Comparison of ENCODE assay signal across 8 cellular contexts in the genomic region with DNA sequence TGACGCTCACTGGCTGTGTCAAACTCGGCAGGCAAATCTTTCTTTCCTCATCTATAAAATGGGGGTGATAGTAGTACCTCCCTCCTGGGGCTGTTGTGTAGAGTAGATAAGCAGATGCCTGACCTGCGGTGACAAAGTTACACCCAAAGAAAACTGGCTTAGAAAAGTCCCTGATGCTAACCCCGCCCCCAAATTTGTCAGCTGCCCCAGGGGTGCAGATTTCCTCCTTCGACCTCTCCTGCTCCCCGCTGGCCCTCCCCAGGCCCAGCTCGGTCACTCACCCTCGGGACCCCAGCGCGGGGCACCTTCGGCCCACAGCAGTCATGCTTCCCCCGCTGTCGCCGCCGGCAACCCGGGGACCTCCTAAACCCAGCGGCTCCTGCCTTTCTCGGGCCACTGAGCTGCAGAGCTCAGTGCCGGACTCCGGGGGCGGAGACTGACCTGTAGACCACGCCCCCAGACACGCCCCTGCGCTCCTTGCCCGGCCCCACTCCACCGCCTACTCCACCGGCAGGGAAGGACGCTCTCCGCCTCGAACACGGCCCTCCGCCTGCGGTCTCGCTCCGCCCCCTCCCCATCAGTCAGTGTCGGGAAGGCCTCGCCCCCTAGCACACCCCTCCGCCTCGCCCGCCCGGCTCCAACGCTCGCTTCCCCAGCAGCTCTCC. TPM values are rescaled to one million over a fixed set of nuclear protein-coding genes. Genes with fewer than 3 reads are reported as not detected.
DNase-seq lines count a peak whose midpoint lies in the region; ATAC-seq and TF ChIP-seq lines count a peak whose summit lies in the region.

No MANE protein-coding gene starts in this region.

- no peak overlapping the region for H2AFZ ChIP-seq in hepatocyte

- no peak for TF ChIP-seq CTCF in hepatocyte (IDR thresholded peaks at IDR 0.05; ENCODE audit: poor library complexity)

- peak; percentile 80 for DNase-seq in NCI-H1694 treated with DMSO at 0.1 percent for 48 hours (lab: John Stamatoyannopoulos, UW)
- peak; percentile 91 for DNase-seq in T-helper 22 cell (ENCODE audit: low read depth)
- peak; percentile 99 for DNase-seq in astrocyte of the hippocampus (ENCODE audit: low read depth, low spot score)
- peak; percentile 99 for DNase-seq in hepatocyte (ENCODE audit: low spot score)
- DNase-seq in aorta = peak; percentile 100

- no peaks in the 10 kb centered on the region for H3K9me2 ChIP-seq in hepatocyte (replicated peaks; ENCODE audit: insufficient read depth)

- ATAC-seq in GM18498 (IDR thresholded peaks at IDR 0.05; ENCODE audit: unreplicated experiment) = peak; percentile 91
- ATAC-seq in HG02938 (IDR thresholded peaks at IDR 0.05; ENCODE audit: unreplicated experiment) = peak; percentile 77
- ATAC-seq in aorta (ENCODE audit: low FRiP score) = peak; percentile 98

- no peak overlapping the region for H3K9ac ChIP-seq in rectal smooth muscle tissue (ENCODE audit: low read length)

- no peaks in the 10 kb centered on the region for H3K27me3 ChIP-seq in hepatocyte
- H3K27me3 ChIP-seq in rectal smooth muscle tissue (ENCODE audit: control insufficient read depth, insufficient read depth, low read length) = no peaks in the 10 kb centered on the region
- H3K27me3 ChIP-seq in aorta (ENCODE audit: control insufficient read depth in 1 of 2, insufficient read depth in 2 of 2, low read length in 1 of 2) = no peaks in the 10 kb centered on the region

- H3K9me3 ChIP-seq in hepatocyte (ENCODE audit: low read depth) (no peaks in the 10 kb centered on the region), aorta (ENCODE audit: control insufficient read depth, low read length) (no peaks in the 10 kb centered on the region)

- WGBS in hepatocyte (ENCODE audit: low lambda C conversion rate, missing lambda C conversion rate) = 6% methylated on average over 23 of the region's 43 CpGs
- WGBS in aorta, 2 donors = 3 to 4% methylated on average over 43 of the region's 43 CpGs

- H4K20me1 ChIP-seq in hepatocyte (ENCODE audit: insufficient read depth, poor library complexity, severe bottlenecking) = no peaks in the 10 kb centered on the region

- no peak overlapping the region for H3K4me3 ChIP-seq in hepatocyte
- H3K4me3 ChIP-seq in rectal smooth muscle tissue (ENCODE audit: low read length) = peak overlapping the region; percentile 57
- H3K4me3 ChIP-seq in aorta (ENCODE audit: low read length in 2 of 2) = no peak overlapping the region

- H3K79me2 ChIP-seq in hepatocyte = no peaks in the 10 kb centered on the region

- H3K27ac ChIP-seq in hepatocyte (no peak overlapping the region), rectal smooth muscle tissue (ENCODE audit: low read depth, low read length) (peak overlapping the region; percentile 16), aorta (ENCODE audit: low read depth in 1 of 2, low read length in 2 of 2) (no peak overlapping the region)

- H3K36me3 ChIP-seq in hepatocyte (replicated peaks; ENCODE audit: insufficient read depth, low read depth) = no peaks in the 10 kb centered on the region
- no peaks in the 10 kb centered on the region for H3K36me3 ChIP-seq in rectal smooth muscle tissue (ENCODE audit: control insufficient read depth, insufficient read depth, low read length)
- no peaks in the 10 kb centered on the region for H3K36me3 ChIP-seq in aorta (ENCODE audit: control insufficient read depth in 1 of 2, insufficient read depth in 2 of 2, low read length in 1 of 2)

- H3K4me1 ChIP-seq in hepatocyte (ENCODE audit: insufficient read depth) (peaks cover 12% of the 10 kb centered on the region), rectal smooth muscle tissue (ENCODE audit: control insufficient read depth, insufficient read depth, low read length) (no peaks in the 10 kb centered on the region), aorta (ENCODE audit: control insufficient read depth in 1 of 2, insufficient read depth in 2 of 2, low read length in 2 of 2) (no peaks in the 10 kb centered on the region)

- intact Hi-C loops in aorta (cut with DNase I) = no loop called here

- H3K4me2 ChIP-seq in hepatocyte = peak overlapping the region; percentile 84

RNA-seq across cellular contexts. Expression of a gene that starts 7.4 kb away (rescaled TPM):
- 0.23 and 0.96 TPM in 2 replicates for total RNA-seq in hepatocyte
- 0.89 and 2.2 TPM in 2 replicates for polyA plus RNA-seq in hepatocyte
- total RNA-seq in aorta = 10 to 100 TPM; 19.7 to 34.8 TPM
- 1 to 10 TPM in 1 of 2 donors, under 1 TPM in 1; 0.13 to 2.0 TPM for polyA plus RNA-seq in aorta

RNA-seq across cellular contexts. Expression of a gene that starts 14.8 kb away (rescaled TPM):
- total RNA-seq in hepatocyte (53.5 and 84.6 TPM in 2 replicates), aorta (100 to 1,000 TPM; 103 to 131 TPM)
- polyA plus RNA-seq in hepatocyte (91.4 and 92.3 TPM in 2 replicates), aorta (100 to 1,000 TPM in 1 of 2 donors, 10 to 100 TPM in 1; 29.3 to 115 TPM)

RNA-seq across cellular contexts. Expression of a gene that starts 31.6 kb away (rescaled TPM):
- 27.4 and 30.9 TPM in 2 replicates for total RNA-seq in hepatocyte
- polyA plus RNA-seq in hepatocyte = 48.5 and 52.2 TPM in 2 replicates
- 10 to 100 TPM; 61.9 to 77.7 TPM for total RNA-seq in aorta
- polyA plus RNA-seq in aorta = 100 to 1,000 TPM in 1 of 2 donors, 10 to 100 TPM in 1; 15.2 to 116 TPM

RNA-seq across cellular contexts. Expression of a gene that starts 35.9 kb away (rescaled TPM):
- total RNA-seq in hepatocyte (16.8 and 17.1 TPM in 2 replicates), aorta (1 to 10 TPM; 5.8 to 8.0 TPM)
- polyA plus RNA-seq in hepatocyte (21.3 and 28.8 TPM in 2 replicates), aorta (10 to 100 TPM in 1 of 2 donors, 1 to 10 TPM in 1; 4.5 to 12.7 TPM)

RNA-seq across cellular contexts. Expression of a gene that starts 55.2 kb away (rescaled TPM):
- 0.24 TPM in 1 of 2 replicates, not detected in the other for total RNA-seq in hepatocyte
- not detected in 2 replicates for polyA plus RNA-seq in hepatocyte
- under 1 TPM; 0.16 to 0.30 TPM for total RNA-seq in aorta
- not detected for polyA plus RNA-seq in aorta

Comparison
In these comparisons a context has a peak if more than half of its experiments do, and no peak if none do; other contexts are left out.
1. RNA of a gene that starts 7.4 kb away (total RNA-seq): 19.7 to 34.8 TPM in aorta; 0.23 to 0.96 TPM in hepatocyte; every median in the first group is over 10 times any median in the second.
2. Peak in every context shown above with its lines, with median percentiles within 50 percentile points of each other: ATAC-seq and DNase-seq.